ENCODE assay signal across 9 cellular contexts in genomic region chr2:75055820-75056675, GRCh38.
DNase-seq lines count a peak whose midpoint lies in the region; ATAC-seq and TF ChIP-seq lines count a peak whose summit lies in the region.
"Had no signal": no experiment of that assay in that cellular context is flagged by ENCODE, and none has a peak within 500 bp of the region (broad histone marks: within the 10 kb centered on the region; RNA-seq: fewer than 3 reads in every experiment).

No MANE protein-coding gene starts in this region.

- H4K20me1 ChIP-seq in hepatocyte (ENCODE audit: insufficient read depth, poor library complexity, severe bottlenecking) = no peaks in the 10 kb centered on the region

- no peaks in the 10 kb centered on the region for H3K9me2 ChIP-seq in hepatocyte (replicated peaks; ENCODE audit: insufficient read depth)

- H3K9me3 Mint-ChIP-seq in activated naive CD4-positive, alpha-beta T cell treated with anti-CD3 and anti-CD28 coated beads, Interleukin-2, amount 50 U/mL, for 72 hours = no peaks in the 10 kb centered on the region

- no peaks in the 10 kb centered on the region for H3K36me3 Mint-ChIP-seq in activated naive CD4-positive, alpha-beta T cell treated with anti-CD3 and anti-CD28 coated beads, Interleukin-2, amount 50 U/mL, for 72 hours

- DNase-seq in NCI-H526 treated with DMSO at 0.1 percent for 48 hours (lab: John Stamatoyannopoulos, UW) (peak; percentile 80), renal cortical epithelial cell (ENCODE audit: low read depth) (peak; percentile 94), hepatocyte (ENCODE audit: low spot score) (no peak), DMS79 treated with DMSO at 0.1 percent for 48 hours (lab: John Stamatoyannopoulos, UW) (no peak)
- no peak for DNase-seq in activated naive CD4-positive, alpha-beta T cell treated with anti-CD3 and anti-CD28 coated beads, Interleukin-2, amount 50 U/mL, for 72 hours (ENCODE audit: low spot score in 2 of 2)
- DNase-seq: NCI-H1105 treated with DMSO at 0.1 percent for 48 hours had no signal

- H3K9me3 ChIP-seq in hepatocyte (ENCODE audit: low read depth) = no peaks in the 10 kb centered on the region

- H3K36me3 ChIP-seq in hepatocyte (replicated peaks; ENCODE audit: insufficient read depth, low read depth) = no peaks in the 10 kb centered on the region

- no peaks in the 10 kb centered on the region for H3K79me2 ChIP-seq in hepatocyte

- no peak for TF ChIP-seq CTCF in hepatocyte (IDR thresholded peaks at IDR 0.05; ENCODE audit: poor library complexity)

- H3K27me3 ChIP-seq in hepatocyte = no peaks in the 10 kb centered on the region

- no peak overlapping the region for H3K4me3 ChIP-seq in hepatocyte

- no peak overlapping the region for H3K27ac Mint-ChIP-seq in activated naive CD4-positive, alpha-beta T cell treated with anti-CD3 and anti-CD28 coated beads, Interleukin-2, amount 50 U/mL, for 72 hours

- H3K4me2 ChIP-seq in hepatocyte = no peak overlapping the region

- ATAC-seq in GM18909 (IDR thresholded peaks at IDR 0.05; ENCODE audit: poor library complexity, unreplicated experiment) = peak; percentile 66
- ATAC-seq in HG02571 (IDR thresholded peaks at IDR 0.05; ENCODE audit: unreplicated experiment) = peak; percentile 72
- ATAC-seq in activated naive CD4-positive, alpha-beta T cell treated with anti-CD3 and anti-CD28 coated beads, Interleukin-2, amount 50 U/mL, for 72 hours = no peak

- no peak overlapping the region for H3K27ac ChIP-seq in hepatocyte
- H3K27ac ChIP-seq: VCaP had no signal

- 41% methylated on average over 10 of the region's 10 CpGs for WGBS in hepatocyte (ENCODE audit: low lambda C conversion rate, missing lambda C conversion rate)

- no peak overlapping the region for H2AFZ ChIP-seq in hepatocyte

- H3K4me1 ChIP-seq in hepatocyte (ENCODE audit: insufficient read depth) = no peaks in the 10 kb centered on the region

Comparison
In these comparisons a context has a peak if more than half of its experiments do, and no peak if none do; other contexts are left out.
1. ATAC-seq: peak in GM18909 (single experiment) and HG02571 (single experiment); none in activated naive CD4-positive, alpha-beta T cell treated with anti-CD3 and anti-CD28 coated beads, Interleukin-2, amount 50 U/mL, for 72 hours (0 of 2).
2. DNase-seq: peak in NCI-H526 treated with DMSO at 0.1 percent for 48 hours (single experiment) and renal cortical epithelial cell (single experiment); none in hepatocyte (single experiment), DMS79 treated with DMSO at 0.1 percent for 48 hours (single experiment) and activated naive CD4-positive, alpha-beta T cell treated with anti-CD3 and anti-CD28 coated beads, Interleukin-2, amount 50 U/mL, for 72 hours (0 of 2).